Comparison of ENCODE assay signal across 2 cellular contexts in genomic region chr9:114347675-114348074, GRCh38.
TF ChIP-seq lines count a peak whose summit lies in the region.

No MANE protein-coding gene starts in this region.

TF ChIP-seq in A549, 52 proteins besides CTCF, POLR2A, EP300 and RAD21:
- no peak for TF ChIP-seq HEYL (CRISPR knock-in tag; IDR thresholded peaks at IDR 0.05)
- TF ChIP-seq HDAC2 (IDR thresholded peaks at IDR 0.05): no peak
- TF ChIP-seq SREBF2 (IDR thresholded peaks at IDR 0.05): no peak
- no peak for TF ChIP-seq MAX (IDR thresholded peaks at IDR 0.05)
- TF ChIP-seq REST (IDR thresholded peaks at IDR 0.05): no peak
- TF ChIP-seq BHLHE40 (IDR thresholded peaks at IDR 0.05; ENCODE audit: low read depth, low read length): no peak
- TF ChIP-seq FOSL2 (IDR thresholded peaks at IDR 0.05): no peak
- no peak for TF ChIP-seq FOSL2 (CRISPR knock-in tag; IDR thresholded peaks at IDR 0.05)
- TF ChIP-seq PHF8 (IDR thresholded peaks at IDR 0.05; ENCODE audit: borderline replicate concordance, low read depth): no peak
- TF ChIP-seq FOXS1 (CRISPR knock-in tag; IDR thresholded peaks at IDR 0.05): no peak
- no peak for TF ChIP-seq RCOR1 (IDR thresholded peaks at IDR 0.05; ENCODE audit: low read depth, low read length)
- TF ChIP-seq KDM5A (IDR thresholded peaks at IDR 0.05): no peak
- no peak for TF ChIP-seq CBX2 (IDR thresholded peaks at IDR 0.05; ENCODE audit: borderline replicate concordance, low read depth)
- no peak for TF ChIP-seq MAZ (IDR thresholded peaks at IDR 0.05; ENCODE audit: borderline replicate concordance, low read depth, low read length)
- TF ChIP-seq JUN (IDR thresholded peaks at IDR 0.05): no peak
- no peak for TF ChIP-seq ESRRA (IDR thresholded peaks at IDR 0.05; ENCODE audit: borderline replicate concordance, low read length)

TF ChIP-seq in GM23338, 12 proteins besides CTCF, POLR2A, EP300 and RAD21:
- no peak for TF ChIP-seq NANOG (IDR thresholded peaks at IDR 0.05; ENCODE audit: borderline replicate concordance)
- no peak for TF ChIP-seq ZNF331 (CRISPR knock-in tag; IDR thresholded peaks at IDR 0.05; ENCODE audit: low read depth)
- TF ChIP-seq POLR2AphosphoS5 (IDR thresholded peaks at IDR 0.05; ENCODE audit: low read depth): no peak
- TF ChIP-seq STAT1 (IDR thresholded peaks at IDR 0.05; ENCODE audit: unreplicated experiment): no peak
- no peak for TF ChIP-seq EZH2 (IDR thresholded peaks at IDR 0.05; ENCODE audit: low read depth, unreplicated experiment)
- TF ChIP-seq ZNF114 (CRISPR knock-in tag; IDR thresholded peaks at IDR 0.05): no peak
- TF ChIP-seq ZNF462 (CRISPR knock-in tag; IDR thresholded peaks at IDR 0.05): no peak
- TF ChIP-seq JUNB (IDR thresholded peaks at IDR 0.05; ENCODE audit: unreplicated experiment): no peak
- TF ChIP-seq ETS1 (IDR thresholded peaks at IDR 0.05): no peak
- TF ChIP-seq EZH2phosphoT487 (IDR thresholded peaks at IDR 0.05; ENCODE audit: unreplicated experiment): no peak
TF ChIP-seq in GM23338: peak in this region for 0.
